20 cellular contexts compared by ENCODE assay signal in the genomic region with DNA sequence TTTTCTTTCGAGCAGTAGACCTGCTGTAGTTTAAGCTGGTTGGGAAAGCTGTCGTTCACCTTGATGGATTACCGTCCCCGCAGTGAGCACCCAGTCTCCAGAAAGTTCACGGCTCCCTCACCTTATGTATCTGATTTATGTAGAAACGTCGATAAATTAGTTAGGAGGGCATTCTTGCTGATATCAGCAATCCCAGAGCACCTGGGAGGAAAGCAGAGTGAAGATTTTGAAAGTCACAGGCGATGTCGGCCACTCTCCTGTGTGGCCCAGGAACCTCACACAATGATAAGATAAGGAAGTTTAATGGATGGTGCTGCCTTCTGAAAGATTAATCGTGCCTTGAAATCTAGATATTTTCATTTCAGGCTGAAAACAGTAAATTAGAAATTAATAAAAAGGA.
DNase-seq lines count a peak whose midpoint lies in the region; ATAC-seq, FAIRE-seq and TF ChIP-seq lines count a peak whose summit lies in the region.
"Had no signal": no experiment of that assay in that cellular context is flagged by ENCODE, and none has a peak within 500 bp of the region (broad histone marks: within the 10 kb centered on the region; RNA-seq: fewer than 3 reads in every experiment).

No MANE protein-coding gene starts in this region.

- H3K4me3 Mint-ChIP-seq in progenitor cell of endocrine pancreas (ENCODE audit: low read depth): peak overlapping the region; percentile 16
- H3K4me3 Mint-ChIP-seq: CD4-positive, CD25-positive, alpha-beta regulatory T cell; CD8-positive, alpha-beta T cell; GM23338; H9 had no signal

- no peak overlapping the region for H3K9ac ChIP-seq in HepG2 (ENCODE audit: insufficient read depth, low read depth, low read length)
- no peak overlapping the region for H3K9ac ChIP-seq in mesendoderm (ENCODE audit: low read length)
- H3K9ac ChIP-seq: BLaER1 had no signal

- H3K79me2 ChIP-seq in HepG2 (ENCODE audit: insufficient read depth, low read length): no peaks in the 10 kb centered on the region
- no peaks in the 10 kb centered on the region for H3K79me2 ChIP-seq in mesendoderm (ENCODE audit: control insufficient read depth, insufficient read depth, low read length)

- TF ChIP-seq EP300 in HepG2 (IDR thresholded peaks at IDR 0.05; ENCODE audit: low read depth in 2 of 2, low read length in 2 of 2) (no peak), HepG2 (CRISPR knock-in tag; IDR thresholded peaks at IDR 0.05; ENCODE audit: borderline replicate concordance) (no peak)

- no peak overlapping the region for H3K4ac ChIP-seq in mesendoderm (ENCODE audit: low read depth, low read length)

- H4K20me1 ChIP-seq in HepG2 (ENCODE audit: insufficient read depth, low read length): no peaks in the 10 kb centered on the region
- H4K20me1 ChIP-seq: BLaER1 had no signal

- no peak overlapping the region for H4K5ac ChIP-seq in mesendoderm (ENCODE audit: low read length)

- CTCF ChIA-PET in HepG2 (lab: Yijun Ruan, JAX; ENCODE audit: low intra/inter-chr PET ratio, low total read pairs): no interaction called here

- H3K18ac ChIP-seq in mesendoderm (ENCODE audit: low read length): no peak overlapping the region

- peak overlapping the region; percentile 25 for H3K27ac Mint-ChIP-seq in progenitor cell of endocrine pancreas
- H3K27ac Mint-ChIP-seq: CD4-positive, CD25-positive, alpha-beta regulatory T cell; CD8-positive, alpha-beta T cell; GM23338 had no signal

- no peak overlapping the region for H2BK5ac ChIP-seq in mesendoderm (ENCODE audit: low read length)

- no peak overlapping the region for H2AFZ ChIP-seq in HepG2 (ENCODE audit: low read length)
- H2AFZ ChIP-seq: GM23338 had no signal

- peaks cover 8% of the 10 kb centered on the region for H3K27me3 Mint-ChIP-seq in progenitor cell of endocrine pancreas
- H3K27me3 Mint-ChIP-seq: CD4-positive, CD25-positive, alpha-beta regulatory T cell had no signal

- peaks cover 3% of the 10 kb centered on the region for H3K36me3 Mint-ChIP-seq in progenitor cell of endocrine pancreas (ENCODE audit: insufficient read depth)
- H3K36me3 Mint-ChIP-seq: CD4-positive, CD25-positive, alpha-beta regulatory T cell; CD8-positive, alpha-beta T cell had no signal

- DNase-seq in HepG2 (ENCODE audit: low spot score) (no peak), right lobe of liver (no peak), mesendoderm (peak; percentile 11), progenitor cell of endocrine pancreas (ENCODE audit: low spot score, unreplicated experiment) (no peak), UCSD-AML1 (lab: John Stamatoyannopoulos, UW; ENCODE audit: unreplicated experiment) (no peak)
- no peak for DNase-seq in stimulated activated CD4-positive, alpha-beta T cell treated with anti-CD3 and anti-CD28 coated beads, Interleukin-2, amount 100 ng/mL, for 48 hours
- DNase-seq: 8988T; Caco-2; CD4-positive, CD25-positive, alpha-beta regulatory T cell; CD8-positive, alpha-beta T cell; DMS79; EL; GDM1; H9 had no signal

- FAIRE-seq in HepG2 (lab: Jason Lieb, UNC): no peak
- FAIRE-seq: GM12891, GM18507 had no signal

- 18% methylated on average over 10 of the region's 10 CpGs for WGBS in HepG2 (ENCODE audit: low lambda C conversion rate)
- WGBS in right lobe of liver (ENCODE audit: insufficient coverage, low coverage, low lambda C conversion rate, missing lambda C conversion rate): 18% methylated on average over 10 of the region's 10 CpGs
- no CpG with 5 or more reads among the region's 10 CpGs for WGBS in mesendoderm (ENCODE audit: extremely low coverage, insufficient coverage, low lambda C conversion rate)

- intact Hi-C loops in HepG2 (cut with micrococcal nuclease; ENCODE audit: unreplicated experiment): no loop called here
- intact Hi-C loops in right lobe of liver (cut with DNase I): no loop called here

- TF ChIP-seq POLR2A in HepG2 (IDR thresholded peaks at IDR 0.05; ENCODE audit: insufficient read depth in 1 of 2, low read depth in 2 of 2, low read length in 2 of 2) (no peak), right lobe of liver (IDR thresholded peaks at IDR 0.05) (no peak)

- no peaks in the 10 kb centered on the region for H3K79me1 ChIP-seq in mesendoderm (ENCODE audit: low read length)

- H3K4me3 ChIP-seq in HepG2 (replicated peaks in 1 of 3; ENCODE audit: insufficient read depth in 1 of 3, low read depth in 2 of 3, low read length in 3 of 3) (no peak overlapping the region), right lobe of liver (no peak overlapping the region), mesendoderm (ENCODE audit: low read length) (no peak overlapping the region)
- H3K4me3 ChIP-seq: BLaER1, GM23338 had no signal

- H3K4me1 ChIP-seq in HepG2 (ENCODE audit: insufficient read depth, low read length) (peaks cover 2% of the 10 kb centered on the region; the same call in 1 of the 2 replicates), right lobe of liver (no peaks in the 10 kb centered on the region), mesendoderm (ENCODE audit: control insufficient read depth, low read depth, low read length) (no peaks in the 10 kb centered on the region)
- H3K4me1 ChIP-seq: BLaER1, Caco-2 had no signal

- H3K9me3 ChIP-seq in HepG2 (ENCODE audit: low read length) (no peaks in the 10 kb centered on the region), right lobe of liver (no peaks in the 10 kb centered on the region)
- H3K9me3 ChIP-seq: BLaER1, Caco-2 had no signal

- no peak overlapping the region for H2BK120ac ChIP-seq in mesendoderm (ENCODE audit: low read depth, low read length)

- H3K56ac ChIP-seq in mesendoderm (ENCODE audit: low read length): no peak overlapping the region

- no peak overlapping the region for H2AK5ac ChIP-seq in mesendoderm (ENCODE audit: low read length)

- H3K27ac ChIP-seq in HepG2 (ENCODE audit: extremely low read length, insufficient read depth, low read length) (no peak overlapping the region), right lobe of liver (no peak overlapping the region), mesendoderm (ENCODE audit: low read depth, low read length) (no peak overlapping the region)
- H3K27ac ChIP-seq: BLaER1, C4-2B had no signal

- H3K27me3 ChIP-seq in HepG2 (ENCODE audit: control insufficient read depth in 1 of 2, insufficient read depth in 2 of 2, low read length in 2 of 2) (peaks cover 0 to 4% of the 10 kb centered on the region in 2 experiments; a peak in 1 of 5 replicates), right lobe of liver (no peaks in the 10 kb centered on the region), mesendoderm (ENCODE audit: insufficient read depth, low read length, poor library complexity) (no peaks in the 10 kb centered on the region)
- H3K27me3 ChIP-seq: BLaER1 had no signal

- BruUV-seq in HepG2 (replicated peaks; lab: Mats Ljungman, UMichigan): no TSS peak

- H3K4me2 ChIP-seq in HepG2 (ENCODE audit: low read depth, low read length) (no peak overlapping the region), mesendoderm (ENCODE audit: low read length) (no peak overlapping the region)
- H3K4me2 ChIP-seq: BLaER1, GM23338 had no signal

- TF ChIP-seq RAD21 in HepG2 (CRISPR knock-in tag; IDR thresholded peaks at IDR 0.05): no peak

- ATAC-seq in HepG2 (no peak), right lobe of liver (no peak)
- ATAC-seq: CD8-positive, alpha-beta T cell; GM23338; HCT116 had no signal

- POLR2A ChIA-PET in HepG2 (lab: Yijun Ruan, JAX): no interaction called here

- H3K36me3 ChIP-seq in HepG2 (replicated peaks in 1 of 2; ENCODE audit: control insufficient read depth in 1 of 2, insufficient read depth in 2 of 2, low read length in 2 of 2): no peaks in the 10 kb centered on the region
- H3K36me3 ChIP-seq in right lobe of liver: no peaks in the 10 kb centered on the region
- H3K36me3 ChIP-seq in mesendoderm (ENCODE audit: control insufficient read depth, insufficient read depth, low read length): no peaks in the 10 kb centered on the region
- H3K36me3 ChIP-seq: BLaER1 had no signal

- no peak overlapping the region for H4K8ac ChIP-seq in mesendoderm (ENCODE audit: low read depth, low read length)

- H3K23ac ChIP-seq in mesendoderm (ENCODE audit: low read length): no peak overlapping the region

- TF ChIP-seq CTCF in HepG2 (CRISPR knock-in tag; IDR thresholded peaks at IDR 0.05) (no peak), right lobe of liver (IDR thresholded peaks at IDR 0.05) (no peak), progenitor cell of endocrine pancreas (IDR thresholded peaks at IDR 0.05; ENCODE audit: unreplicated experiment) (no peak)

- peaks cover 19% of the 10 kb centered on the region for H3K4me1 Mint-ChIP-seq in progenitor cell of endocrine pancreas (ENCODE audit: low read depth)
- H3K4me1 Mint-ChIP-seq: CD4-positive, CD25-positive, alpha-beta regulatory T cell had no signal

- peaks cover 7% of the 10 kb centered on the region for H3K9me3 Mint-ChIP-seq in progenitor cell of endocrine pancreas (ENCODE audit: low read depth)
- H3K9me3 Mint-ChIP-seq: GM23338, H9 had no signal

- H2BK15ac ChIP-seq in mesendoderm (replicated peaks; ENCODE audit: low read depth): no peak overlapping the region

- in situ Hi-C loops in HepG2 (cut with HindIII; ENCODE audit: extremely low pct_ligation_motif_present, low pct_unique_long_range_greater_than_20kb): no loop called here

TF ChIP-seq in HepG2, 621 proteins besides CTCF, POLR2A, EP300 and RAD21:
- peak; percentile 31 to 53; a peak in 3 of 4 replicates for TF ChIP-seq MAFK (conservative IDR thresholded peaks at IDR 0.05 in 1 of 2, IDR thresholded peaks at IDR 0.05 in 1 of 2; ENCODE audit: low read length in 2 of 2)
- no peak for TF ChIP-seq ZNF772 (CRISPR knock-in tag; IDR thresholded peaks at IDR 0.05)
- TF ChIP-seq MAFF (IDR thresholded peaks at IDR 0.05; ENCODE audit: low read depth, low read length): peak; percentile 29; the same call in 1 of the 2 replicates
- no peak for TF ChIP-seq ZFYVE20 (CRISPR knock-in tag; IDR thresholded peaks at IDR 0.05; ENCODE audit: borderline replicate concordance, low read depth)
